6 cellular contexts compared by ENCODE assay signal in the genomic region with DNA sequence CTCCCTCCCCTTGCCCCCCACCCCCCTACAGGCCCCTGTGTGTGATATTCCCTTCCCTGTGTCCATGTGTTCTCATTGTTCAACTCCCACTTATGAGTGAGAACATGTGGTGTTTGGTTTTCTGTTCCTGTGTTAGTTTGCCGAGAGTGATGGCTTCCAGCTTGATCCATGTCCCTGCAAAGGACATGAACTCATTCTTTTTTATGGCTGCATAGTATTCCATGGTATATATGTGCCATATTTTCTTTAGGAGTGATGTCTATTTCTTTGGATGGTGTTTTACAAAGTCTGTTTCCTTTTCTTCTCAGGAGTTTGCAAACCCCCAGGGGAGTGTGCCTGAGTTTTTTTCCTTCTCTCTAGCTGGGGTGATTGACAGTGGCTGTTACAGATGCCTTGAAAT.
DNase-seq lines count a peak whose midpoint lies in the region; ATAC-seq, FAIRE-seq and TF ChIP-seq lines count a peak whose summit lies in the region.
"Not testable (repeated sequence)": the region's sequence is repeated elsewhere in the genome, so short reads cannot be mapped to it uniquely, and the experiment has no call there.

No MANE protein-coding gene starts in this region.

- dilution Hi-C loops in keratinocyte (cut with MboI; ENCODE audit: extremely low pct_ligation_motif_present, low sequenced_read_pairs): not testable (repeated sequence)

- not testable (repeated sequence) for H4K20me1 ChIP-seq in keratinocyte (ENCODE audit: control insufficient read depth, extremely low read depth, insufficient read depth, low read length)

- H3K9ac ChIP-seq in keratinocyte (ENCODE audit: control insufficient read depth, extremely low read depth, insufficient read depth, low read length): not testable (repeated sequence)

- peak overlapping the region; percentile 56 for H3K4me3 Mint-ChIP-seq in MCF 10A (ENCODE audit: unreplicated experiment)
- H3K4me3 Mint-ChIP-seq in nephron: not testable (repeated sequence)

- H3K36me3 Mint-ChIP-seq in MCF 10A (ENCODE audit: insufficient read depth, unreplicated experiment): peaks cover 25% of the 10 kb centered on the region
- H3K36me3 Mint-ChIP-seq in nephron (ENCODE audit: low read depth): not testable (repeated sequence)

- not testable (repeated sequence) for TF ChIP-seq CTCF in RWPE2 (IDR thresholded peaks at IDR 0.05; ENCODE audit: poor library complexity, severe bottlenecking); MCF 10A (IDR thresholded peaks at IDR 0.05; ENCODE audit: unreplicated experiment); keratinocyte (optimal IDR thresholded peaks at IDR 0.05 in 1 of 3, IDR thresholded peaks at IDR 0.05 in 1 of 3, conservative IDR thresholded peaks at IDR 0.05 in 1 of 3; ENCODE audit: extremely low read depth in 1 of 3, insufficient read depth in 2 of 3, low read length in 3 of 3); nephron (IDR thresholded peaks at IDR 0.05; ENCODE audit: unreplicated experiment in 3 of 3)

- POLR2A ChIA-PET in MCF 10A (lab: Yijun Ruan, JAX): interaction anchor here (0.7 to 1.6 kb wide), 3 partner anchors 32 to 191 kb away, joined by 3 to 4 read pairs (median 4); no protein-coding TSS in a partner anchor

- not testable (repeated sequence) for H3K9me3 ChIP-seq in RWPE2 (ENCODE audit: severe bottlenecking); esophagus (ENCODE audit: control insufficient read depth in 2 of 2, insufficient read depth in 1 of 2, low read depth in 1 of 2, low read length in 1 of 2); keratinocyte (ENCODE audit: control insufficient read depth, low read depth, low read length)

- not testable (repeated sequence) for H3K36me3 ChIP-seq in ACC112 (ENCODE audit: insufficient read depth, low read length); RWPE2 (ENCODE audit: low read depth); esophagus (ENCODE audit: control insufficient read depth in 2 of 2, insufficient read depth in 2 of 2, low read length in 1 of 2); keratinocyte (ENCODE audit: control insufficient read depth in 2 of 2, extremely low read depth in 1 of 2, insufficient read depth in 2 of 2, low read length in 2 of 2)

- ATAC-seq in RWPE2 (ENCODE audit: low read depth): not testable (repeated sequence)

- H3K27ac ChIP-seq in ACC112 (ENCODE audit: low read depth, low read length) (peak overlapping the region; percentile 89; the same call in 1 of the 2 replicates), RWPE2 (ENCODE audit: poor library complexity, severe bottlenecking) (peak overlapping the region; percentile 95), esophagus (ENCODE audit: low read depth in 2 of 2, low read length in 1 of 2) (peak overlapping the region; percentile 37 to 72), keratinocyte (ENCODE audit: control insufficient read depth, insufficient read depth, low read length) (peak overlapping the region; percentile 50)

- 88 to 91% methylated on average over 1 of the region's 1 CpG for WGBS in esophagus, 2 donors

- not testable (repeated sequence) for FAIRE-seq in keratinocyte (lab: Jason Lieb, UNC)

- H3K9me3 Mint-ChIP-seq in MCF 10A (ENCODE audit: unreplicated experiment); nephron: not testable (repeated sequence)

- not testable (repeated sequence) for H3K9me1 ChIP-seq in keratinocyte (ENCODE audit: control insufficient read depth, extremely low read depth, insufficient read depth, low read length)

- DNase-seq in RWPE2 (ENCODE audit: low spot score); MCF 10A (ENCODE audit: unreplicated experiment); keratinocyte (ENCODE audit: low read depth, low spot score): not testable (repeated sequence)

- H3K4me2 ChIP-seq in keratinocyte (ENCODE audit: control insufficient read depth, extremely low read depth, insufficient read depth, low read depth, low read length): peak overlapping the region; percentile 73

- H2AFZ ChIP-seq in ACC112 (ENCODE audit: low read length, unreplicated experiment); keratinocyte (ENCODE audit: control insufficient read depth, low read length): not testable (repeated sequence)

- H3K4me1 Mint-ChIP-seq in MCF 10A (ENCODE audit: insufficient read depth, unreplicated experiment) (peaks cover 64% of the 10 kb centered on the region), nephron (peaks cover 78% of the 10 kb centered on the region)

- intact Hi-C loops in MCF 10A (cut with micrococcal nuclease): not testable (repeated sequence)

- not testable (repeated sequence) for H3K4me3 ChIP-seq in ACC112 (ENCODE audit: low read depth, low read length); RWPE2 (ENCODE audit: severe bottlenecking); esophagus (ENCODE audit: low read depth in 1 of 2, low read length in 2 of 2); keratinocyte (ENCODE audit: control insufficient read depth in 2 of 3, extremely low read depth in 1 of 3, insufficient read depth in 2 of 3, low read depth in 1 of 3, low read length in 3 of 3)

- not testable (repeated sequence) for H3K27me3 ChIP-seq in ACC112 (ENCODE audit: insufficient read depth, low read length); RWPE2 (ENCODE audit: insufficient read depth, poor library complexity, severe bottlenecking); esophagus (ENCODE audit: control insufficient read depth in 1 of 2, insufficient read depth in 2 of 2, low read length in 2 of 2); keratinocyte (ENCODE audit: control insufficient read depth, extremely low read depth, insufficient read depth, low read length)

- H3K4me1 ChIP-seq in ACC112 (ENCODE audit: control insufficient read depth, insufficient read depth, low read length, unreplicated experiment) (peaks cover 63% of the 10 kb centered on the region), RWPE2 (ENCODE audit: insufficient read depth, poor library complexity, severe bottlenecking) (peaks cover 59% of the 10 kb centered on the region), keratinocyte (ENCODE audit: control insufficient read depth, extremely low read depth, insufficient read depth, low read length) (peaks cover 64% of the 10 kb centered on the region)
- H3K4me1 ChIP-seq in esophagus (ENCODE audit: control insufficient read depth in 2 of 2, insufficient read depth in 2 of 2, low read length in 1 of 2): not testable (repeated sequence)

- H3K27ac Mint-ChIP-seq in MCF 10A (ENCODE audit: low read depth, unreplicated experiment): peak overlapping the region; percentile 16
- peak overlapping the region in 2 of 3 experiments; percentile 17 to 85 for H3K27ac Mint-ChIP-seq in nephron

- BruUV-seq in MCF 10A (replicated peaks; lab: Mats Ljungman, UMichigan): not testable (repeated sequence)

- not testable (repeated sequence) for H3K27me3 Mint-ChIP-seq in MCF 10A (ENCODE audit: insufficient read depth, unreplicated experiment); nephron (ENCODE audit: low read depth)

- CTCF ChIA-PET in MCF 10A (lab: Yijun Ruan, JAX): interaction anchor here (0.9 to 1.0 kb wide), 2 partner anchors 11 to 525 kb away, joined by 3 read pairs; no protein-coding TSS in a partner anchor

- peaks cover 44% of the 10 kb centered on the region for H3K79me2 ChIP-seq in ACC112 (ENCODE audit: control insufficient read depth, insufficient read depth, low read length, unreplicated experiment)
- H3K79me2 ChIP-seq in keratinocyte (ENCODE audit: control insufficient read depth, insufficient read depth, low read length): peaks cover 13% of the 10 kb centered on the region
